In genomic region chr2:215435809-215436704, GRCh38 we compare ENCODE assay signal across 8 cellular contexts.
DNase-seq lines count a peak whose midpoint lies in the region; ATAC-seq lines count a peak whose summit lies in the region.

TSS of gene FN1 (minus strand) at chr2:215436068. CDS start at chr2:215435802, 266 bp downstream.

- peak within 1 kb of the TSS; percentile 27 for H3K27ac ChIP-seq in epithelial cell of prostate

- DNase-seq in NCI-H1417 (lab: John Stamatoyannopoulos, UW) (peak; percentile 26 to 75 (median 67)), NCI-H1417 treated with DMSO at 0.1 percent for 48 hours (lab: John Stamatoyannopoulos, UW) (no peak), NCI-H69 (lab: John Stamatoyannopoulos, UW) (peak; percentile 60), activated T-cell treated with anti-CD3 and anti-CD28 coated beads for 48 hours (ENCODE audit: low read depth) (peak; percentile 52), epithelial cell of prostate (ENCODE audit: low read depth, low spot score) (no peak), midbrain (lab: John Stamatoyannopoulos, UW) (peak; percentile 74)
- peak; percentile 50 to 64 for DNase-seq in stimulated activated CD8-positive, alpha-beta memory T cell treated with anti-CD3 and anti-CD28 coated beads, Interleukin-2, amount 100 ng/mL, for 48 hours (ENCODE audit: low read depth in 2 of 2)

- ATAC-seq in HG02973 (IDR thresholded peaks at IDR 0.05; ENCODE audit: unreplicated experiment): peak; percentile 64

Comparison
In these comparisons a context has a peak if more than half of its experiments do, and no peak if none do; other contexts are left out.
1. DNase-seq: peak in NCI-H1417 (3 of 3), NCI-H69 (single experiment), activated T-cell treated with anti-CD3 and anti-CD28 coated beads for 48 hours (single experiment), midbrain (single experiment) and stimulated activated CD8-positive, alpha-beta memory T cell treated with anti-CD3 and anti-CD28 coated beads, Interleukin-2, amount 100 ng/mL, for 48 hours (2 of 2); none in NCI-H1417 treated with DMSO at 0.1 percent for 48 hours (single experiment) and epithelial cell of prostate (single experiment).